9 cellular contexts compared by ENCODE assay signal in genomic region chr13:95030948-95031347, GRCh38.
"Had no signal": no experiment of that assay in that cellular context is flagged by ENCODE, and none has a peak within 500 bp of the region (broad histone marks: within the 10 kb centered on the region; RNA-seq: fewer than 3 reads in every experiment).

No MANE protein-coding gene starts in this region.

- ATAC-seq: GM23338, HCT116 had no signal

- H3K9me3 ChIP-seq: HAP-1 had no signal

- H3K9ac ChIP-seq: GM23248 had no signal

- H3K36me3 ChIP-seq: HAP-1 had no signal

- H3K27ac ChIP-seq: GM23248 had no signal

- DNase-seq: GM23248, GOT3, H7, H9, HCEC 1CT, HFFc6 had no signal

- H2AFZ ChIP-seq: GM23248, GM23338 had no signal

- H3K4me2 ChIP-seq: GM23338 had no signal

- H3K4me3 ChIP-seq: GM23248, GM23338, HAP-1 had no signal
